Comparison of ENCODE assay signal across 11 cellular contexts in the genomic region with DNA sequence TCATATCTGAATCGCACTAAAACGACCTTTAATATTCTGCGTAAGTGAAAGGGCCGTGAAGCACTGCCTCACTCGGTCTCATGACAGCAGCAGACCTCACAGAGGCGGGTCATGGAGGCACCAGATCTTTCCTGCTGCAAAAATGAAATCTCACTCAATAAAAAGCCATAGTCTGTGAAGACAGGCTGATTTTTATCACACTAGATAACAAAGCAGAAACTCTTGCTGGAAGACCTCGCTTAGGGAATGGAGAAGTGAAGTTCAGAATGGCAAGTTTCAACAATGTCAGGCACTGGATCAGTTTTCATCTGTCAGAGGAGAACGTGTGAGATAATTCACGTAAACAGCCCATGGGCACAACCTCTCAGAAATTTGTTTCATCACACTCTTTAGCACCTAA. TPM values are rescaled to one million over a fixed set of nuclear protein-coding genes. Genes with fewer than 3 reads are reported as not detected.
DNase-seq lines count a peak whose midpoint lies in the region; ATAC-seq, FAIRE-seq and TF ChIP-seq lines count a peak whose summit lies in the region.
"Had no signal": no experiment of that assay in that cellular context is flagged by ENCODE, and none has a peak within 500 bp of the region (broad histone marks: within the 10 kb centered on the region; RNA-seq: fewer than 3 reads in every experiment).

No MANE protein-coding gene starts in this region.

- no peaks in the 10 kb centered on the region for H3K36me3 ChIP-seq in CD8-positive, alpha-beta T cell (ENCODE audit: insufficient read depth, low read length)
- H3K36me3 ChIP-seq in OCI-LY3 (replicated peaks; ENCODE audit: low read depth, low read length) (peaks cover 55% of the 10 kb centered on the region), PC-9 (ENCODE audit: low read depth) (no peaks in the 10 kb centered on the region)

- H3K9me3 ChIP-seq in CD8-positive, alpha-beta T cell (ENCODE audit: low read length) = no peaks in the 10 kb centered on the region
- H3K9me3 ChIP-seq in OCI-LY3 (ENCODE audit: insufficient read depth, low read length) (no peaks in the 10 kb centered on the region), PC-9 (ENCODE audit: insufficient read depth, low read depth) (no peaks in the 10 kb centered on the region)
- H3K9me3 ChIP-seq: upper lobe of right lung had no signal

- no peak for FAIRE-seq in urothelium cell line (lab: Jason Lieb, UNC)
- FAIRE-seq: RCC 7860 had no signal

- no peaks in the 10 kb centered on the region for H3K9me3 Mint-ChIP-seq in CD8-positive, alpha-beta T cell

- H3K4me1 Mint-ChIP-seq in CD8-positive, alpha-beta T cell (ENCODE audit: low read depth) = peaks cover 33% of the 10 kb centered on the region

- peak overlapping the region; percentile 40 for H3K4me3 Mint-ChIP-seq in CD8-positive, alpha-beta T cell

- CTCF ChIA-PET in CD8-positive, alpha-beta T cell (lab: Charles Lee) = interaction anchor here (1.6 to 3.4 kb wide), 2 partner anchors 13 to 37 kb away, joined by 3 to 16 read pairs; no protein-coding TSS in a partner anchor
- CTCF ChIA-PET in PC-9 (lab: Charles Lee) = no interaction called here

- no peak overlapping the region for H3K4me3 ChIP-seq in CD8-positive, alpha-beta T cell (ENCODE audit: low read depth, low read length)
- H3K4me3 ChIP-seq in OCI-LY3 (ENCODE audit: low read length) (peak overlapping the region; percentile 59), PC-9 (no peak overlapping the region)
- H3K4me3 ChIP-seq: upper lobe of right lung had no signal

- H3K27me3 ChIP-seq in CD8-positive, alpha-beta T cell (ENCODE audit: insufficient read depth, low read length) = no peaks in the 10 kb centered on the region
- H3K27me3 ChIP-seq in OCI-LY3 (ENCODE audit: low read depth, low read length) (no peaks in the 10 kb centered on the region), foreskin keratinocyte (no peaks in the 10 kb centered on the region), PC-9 (ENCODE audit: insufficient read depth, low read depth) (no peaks in the 10 kb centered on the region)
- H3K27me3 ChIP-seq: upper lobe of right lung had no signal

- intact Hi-C loops in CD8-positive, alpha-beta T cell (cut with DNase I, micrococcal nuclease) = loop anchor here (10.0 kb wide), 2 partner anchors 1145 to 1295 kb away; a partner anchor contains a TSS
- intact Hi-C loops in PC-9 (cut with micrococcal nuclease; ENCODE audit: unreplicated experiment) = no loop called here

- no peak for DNase-seq in CD8-positive, alpha-beta T cell
- DNase-seq in foreskin keratinocyte = peak in 1 of 2 donors; percentile 9
- no peak for DNase-seq in mesenteric fat pad (ENCODE audit: low spot score)
- DNase-seq in LoVo (ENCODE audit: low spot score) = no peak
- no peak for DNase-seq in urothelium cell line (ENCODE audit: low spot score)
- no peak for DNase-seq in PC-9
- DNase-seq: NCI-H1092, upper lobe of right lung had no signal

- peaks cover 55% of the 10 kb centered on the region for H3K36me3 Mint-ChIP-seq in CD8-positive, alpha-beta T cell

- H3K27me3 Mint-ChIP-seq in CD8-positive, alpha-beta T cell (ENCODE audit: low read depth) = no peaks in the 10 kb centered on the region

- peak overlapping the region; percentile 65 for H3K27ac Mint-ChIP-seq in CD8-positive, alpha-beta T cell

- H3K9me2 ChIP-seq in PC-9 (ENCODE audit: insufficient read depth) = no peaks in the 10 kb centered on the region

- peaks cover 88% of the 10 kb centered on the region for H3K79me2 ChIP-seq in OCI-LY3 (ENCODE audit: low read length)
- H3K79me2 ChIP-seq in PC-9 (ENCODE audit: low read depth) = peaks cover 20% of the 10 kb centered on the region

- peaks cover 10% of the 10 kb centered on the region for H3K4me1 ChIP-seq in CD8-positive, alpha-beta T cell (ENCODE audit: insufficient read depth, low read length)
- H3K4me1 ChIP-seq in OCI-LY3 (ENCODE audit: low read length) = peaks cover 66% of the 10 kb centered on the region
- H3K4me1 ChIP-seq in foreskin keratinocyte = peaks cover 14% of the 10 kb centered on the region
- no peaks in the 10 kb centered on the region for H3K4me1 ChIP-seq in PC-9 (replicated peaks; ENCODE audit: insufficient read depth)

- H3F3A ChIP-seq in PC-9 (ENCODE audit: insufficient read depth, low read depth) = no peaks in the 10 kb centered on the region

- H3K9ac ChIP-seq in OCI-LY3 (ENCODE audit: low read length) = peak overlapping the region; percentile 67

- no TSS peak for BruUV-seq in PC-9 (replicated peaks; lab: Mats Ljungman, UMichigan)

- TF ChIP-seq CTCF in CD8-positive, alpha-beta T cell (IDR thresholded peaks at IDR 0.05) = no peak
- TF ChIP-seq CTCF in OCI-LY3 (IDR thresholded peaks at IDR 0.05; ENCODE audit: low read depth, low read length) (no peak), foreskin keratinocyte (conservative IDR thresholded peaks at IDR 0.05) (no peak), PC-9 (conservative IDR thresholded peaks at IDR 0.05) (no peak)

- no peak overlapping the region for H2AFZ ChIP-seq in OCI-LY3 (ENCODE audit: low read depth, low read length)
- H2AFZ ChIP-seq in PC-9 = no peak overlapping the region

- POLR2A ChIA-PET in CD8-positive, alpha-beta T cell (lab: Charles Lee) = interaction anchor here (2.5 kb wide), 1 partner anchor 38 kb away, joined by 9 read pairs; no protein-coding TSS in a partner anchor
- POLR2A ChIA-PET in PC-9 (lab: Charles Lee; ENCODE audit: unreplicated experiment) = no interaction called here

- H3K4me2 ChIP-seq in OCI-LY3 (ENCODE audit: low read length) (peak overlapping the region; percentile 68), PC-9 (no peak overlapping the region)

- H3K27ac ChIP-seq in CD8-positive, alpha-beta T cell (ENCODE audit: low read depth, low read length) = peak overlapping the region; percentile 8
- peak overlapping the region; percentile 95 for H3K27ac ChIP-seq in OCI-LY3 (ENCODE audit: low read length)
- H3K27ac ChIP-seq in foreskin keratinocyte = no peak overlapping the region
- H3K27ac ChIP-seq in PC-9 = no peak overlapping the region
- H3K27ac ChIP-seq: upper lobe of right lung had no signal

- H4K20me1 ChIP-seq in OCI-LY3 (ENCODE audit: insufficient read depth, low read length) (no peaks in the 10 kb centered on the region), PC-9 (ENCODE audit: insufficient read depth) (no peaks in the 10 kb centered on the region)

- peak; percentile 21 for ATAC-seq in CD8-positive, alpha-beta T cell
- ATAC-seq in GM21381 (IDR thresholded peaks at IDR 0.05; ENCODE audit: unreplicated experiment) = peak; percentile 17
- ATAC-seq in foreskin keratinocyte = peak; percentile 48
- ATAC-seq: upper lobe of right lung had no signal

RNA-seq across cellular contexts. Expression of a gene that starts 8.0 kb away (rescaled TPM):
- 10 to 100 TPM; 16.9 to 19.2 TPM for total RNA-seq in CD8-positive, alpha-beta T cell
- total RNA-seq in foreskin keratinocyte (37.9 and 46.1 TPM in 2 replicates), mesenteric fat pad (38.0 TPM), PC-9 (2021) (49.9 and 63.0 TPM in 2 replicates)
- polyA plus RNA-seq in foreskin keratinocyte = 35.3 and 42.6 TPM in 2 replicates

RNA-seq across cellular contexts. Expression of a gene that starts 40.2 kb away (rescaled TPM):
- total RNA-seq in CD8-positive, alpha-beta T cell = 10 to 100 TPM; 12.6 TPM
- total RNA-seq in foreskin keratinocyte (7.7 and 8.7 TPM in 2 replicates), mesenteric fat pad (44.1 TPM), PC-9 (2021) (15.3 and 16.5 TPM in 2 replicates)
- polyA plus RNA-seq in foreskin keratinocyte = 8.7 and 10.6 TPM in 2 replicates

Comparison
In these comparisons a context has a peak if more than half of its experiments do, and no peak if none do; other contexts are left out.
1. H3K27ac ChIP-seq: peak in CD8-positive, alpha-beta T cell (single experiment) and OCI-LY3 (single experiment); none in foreskin keratinocyte (single experiment) and PC-9 (single experiment).
2. Peak in every context shown above with its lines, with median percentiles within 50 percentile points of each other: ATAC-seq.